In genomic region chr12:4852308-4852707, GRCh38 we compare ENCODE assay signal across 28 cellular contexts. TPM values are rescaled to one million over a fixed set of nuclear protein-coding genes. Genes with fewer than 3 reads are reported as not detected.
"Had no signal": no experiment of that assay in that cellular context is flagged by ENCODE, and none has a peak within 500 bp of the region (broad histone marks: within the 10 kb centered on the region; RNA-seq: fewer than 3 reads in every experiment).

No MANE protein-coding gene starts in this region.

- H3K4me3 Mint-ChIP-seq: dendritic cell treated with granulocyte-macrophage colony-stimulating factor and Interleukin-4, amounts not matched to agents 40 ng/mL and 50 ng/mL, for 4 days; effector memory CD8-positive, alpha-beta T cell; endodermal cell; mesothelial cell of epicardium had no signal

- H3K4me1 Mint-ChIP-seq: endodermal cell, mesothelial cell of epicardium had no signal

- H3K36me3 Mint-ChIP-seq: mesothelial cell of epicardium had no signal

- ATAC-seq: effector memory CD8-positive, alpha-beta T cell; foreskin keratinocyte; gastroesophageal sphincter; heart right ventricle; left cardiac atrium; left lung; left ventricle myocardium superior; lower lobe of right lung; mucosa of descending colon had no signal

- DNase-seq: colonic mucosa; cortex of kidney; effector CD8-positive, alpha-beta T cell; effector memory CD8-positive, alpha-beta T cell; foreskin keratinocyte; head of caudate nucleus; heart right ventricle; hippocampal formation; left cardiac atrium; left lung; left ventricle myocardium superior; lower lobe of right lung; mesenchymal stem cell; mucosa of descending colon had no signal

- FAIRE-seq: endometrium, endothelial cell of umbilical vein, frontal cortex, islet of Langerhans, keratinocyte had no signal

- H3K27ac Mint-ChIP-seq: dendritic cell treated with granulocyte-macrophage colony-stimulating factor and Interleukin-4, amounts not matched to agents 40 ng/mL and 50 ng/mL, for 4 days; effector memory CD8-positive, alpha-beta T cell; endodermal cell; mesothelial cell of epicardium had no signal

- H3K9me3 Mint-ChIP-seq: dendritic cell treated with granulocyte-macrophage colony-stimulating factor and Interleukin-4, amounts not matched to agents 40 ng/mL and 50 ng/mL, for 4 days; effector memory CD8-positive, alpha-beta T cell; endodermal cell; mesothelial cell of epicardium had no signal

RNA-seq across cellular contexts. Expression of gene KCNA1, which starts 57.4 kb away (rescaled TPM):
- total RNA-seq: endodermal cell, endothelial cell of umbilical vein, epithelial cell of proximal tubule, fibroblast of lung, fibroblast of villous mesenchyme, foreskin keratinocyte, left cardiac atrium, left ventricle myocardium superior, lower lobe of right lung, lung microvascular endothelial cell, mesothelial cell of epicardium had no signal
- polyA plus RNA-seq: endothelial cell of umbilical vein, esophagus, fibroblast of lung, foreskin keratinocyte, heart right ventricle, keratinocyte had no signal
